Comparison of ENCODE assay signal across 13 cellular contexts in the genomic region with DNA sequence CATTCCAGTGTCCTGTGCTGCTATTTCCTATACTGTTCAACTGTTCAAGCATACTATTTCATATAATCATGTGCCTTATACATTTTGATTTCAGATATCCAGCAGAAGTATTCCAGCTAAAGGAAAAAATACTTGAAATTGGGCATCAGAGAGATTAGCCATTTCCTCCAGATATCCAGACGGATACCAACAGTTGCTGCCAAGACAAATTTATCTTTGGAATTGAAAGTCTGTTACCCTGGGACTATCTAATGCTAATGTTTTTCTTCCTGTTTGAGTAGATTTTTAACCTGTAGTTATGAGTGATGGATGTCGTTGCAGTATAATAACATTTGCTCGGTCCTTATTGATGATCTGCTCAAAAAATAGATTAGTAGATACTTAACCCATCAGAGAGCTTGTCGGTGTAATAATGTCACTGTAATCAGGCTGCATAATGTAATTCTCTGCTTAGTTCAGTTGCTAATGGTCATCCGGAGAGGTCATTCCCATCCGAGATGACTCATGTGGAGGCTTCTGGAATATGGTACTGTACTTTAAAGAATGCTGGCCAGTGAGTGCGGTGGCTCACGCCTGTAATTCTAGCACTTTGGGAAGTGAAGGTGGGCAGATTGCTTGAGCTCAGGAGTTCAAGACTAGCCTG. TPM values are rescaled to one million over a fixed set of nuclear protein-coding genes. Genes with fewer than 3 reads are reported as not detected.
"Had no signal": no experiment of that assay in that cellular context is flagged by ENCODE, and none has a peak within 500 bp of the region (broad histone marks: within the 10 kb centered on the region; RNA-seq: fewer than 3 reads in every experiment).

No MANE protein-coding gene starts in this region.

- H3K4me3 Mint-ChIP-seq: endodermal cell; naive thymus-derived CD8-positive, alpha-beta T cell; neural crest cell had no signal

- H3K9me3 ChIP-seq: gastrocnemius medialis, heart right ventricle, mucosa of descending colon, ovary had no signal

- H3K27ac Mint-ChIP-seq: endodermal cell; naive thymus-derived CD8-positive, alpha-beta T cell had no signal

- H3K27me3 ChIP-seq: gastrocnemius medialis, ovary had no signal

- H3K4me1 ChIP-seq: gastrocnemius medialis, heart right ventricle had no signal

- H3K36me3 ChIP-seq: gastrocnemius medialis, heart right ventricle, ovary had no signal

- H3K27ac ChIP-seq: gastrocnemius medialis, heart right ventricle, ovary had no signal

- H3K4me1 Mint-ChIP-seq: endodermal cell; naive thymus-derived CD8-positive, alpha-beta T cell; neural crest cell had no signal

- H3K4me3 ChIP-seq: gastrocnemius medialis, heart right ventricle, mucosa of descending colon, ovary had no signal

- DNase-seq: endodermal cell; gastrocnemius medialis; heart right ventricle; hypothalamus; kidney glomerular epithelial cell; mucosa of descending colon; naive thymus-derived CD8-positive, alpha-beta T cell; ovary; right cardiac atrium; small intestine; stimulated activated CD4-positive, alpha-beta T cell treated with anti-CD3 and anti-CD28 coated beads, Interleukin-2, amount 100 ng/mL, for 48 hours; stimulated activated naive CD4-positive, alpha-beta T cell treated with Interleukin-2 at 50 U/mL for 16 hours had no signal

RNA-seq across cellular contexts. Expression of a gene that starts 51.5 kb away (rescaled TPM):
- total RNA-seq: naive thymus-derived CD8-positive, alpha-beta T cell had no signal
- polyA plus RNA-seq: naive thymus-derived CD8-positive, alpha-beta T cell had no signal
